In genomic region chr17:43169561-43170139, GRCh38 we compare ENCODE assay signal across 1 cellular context.
TF ChIP-seq lines count a peak whose summit lies in the region.

No MANE protein-coding gene starts in this region.

TF ChIP-seq in HepG2, 621 proteins besides CTCF, POLR2A, EP300 and RAD21 (continued from another document and continues in another):
- TF ChIP-seq, protein P1, sequence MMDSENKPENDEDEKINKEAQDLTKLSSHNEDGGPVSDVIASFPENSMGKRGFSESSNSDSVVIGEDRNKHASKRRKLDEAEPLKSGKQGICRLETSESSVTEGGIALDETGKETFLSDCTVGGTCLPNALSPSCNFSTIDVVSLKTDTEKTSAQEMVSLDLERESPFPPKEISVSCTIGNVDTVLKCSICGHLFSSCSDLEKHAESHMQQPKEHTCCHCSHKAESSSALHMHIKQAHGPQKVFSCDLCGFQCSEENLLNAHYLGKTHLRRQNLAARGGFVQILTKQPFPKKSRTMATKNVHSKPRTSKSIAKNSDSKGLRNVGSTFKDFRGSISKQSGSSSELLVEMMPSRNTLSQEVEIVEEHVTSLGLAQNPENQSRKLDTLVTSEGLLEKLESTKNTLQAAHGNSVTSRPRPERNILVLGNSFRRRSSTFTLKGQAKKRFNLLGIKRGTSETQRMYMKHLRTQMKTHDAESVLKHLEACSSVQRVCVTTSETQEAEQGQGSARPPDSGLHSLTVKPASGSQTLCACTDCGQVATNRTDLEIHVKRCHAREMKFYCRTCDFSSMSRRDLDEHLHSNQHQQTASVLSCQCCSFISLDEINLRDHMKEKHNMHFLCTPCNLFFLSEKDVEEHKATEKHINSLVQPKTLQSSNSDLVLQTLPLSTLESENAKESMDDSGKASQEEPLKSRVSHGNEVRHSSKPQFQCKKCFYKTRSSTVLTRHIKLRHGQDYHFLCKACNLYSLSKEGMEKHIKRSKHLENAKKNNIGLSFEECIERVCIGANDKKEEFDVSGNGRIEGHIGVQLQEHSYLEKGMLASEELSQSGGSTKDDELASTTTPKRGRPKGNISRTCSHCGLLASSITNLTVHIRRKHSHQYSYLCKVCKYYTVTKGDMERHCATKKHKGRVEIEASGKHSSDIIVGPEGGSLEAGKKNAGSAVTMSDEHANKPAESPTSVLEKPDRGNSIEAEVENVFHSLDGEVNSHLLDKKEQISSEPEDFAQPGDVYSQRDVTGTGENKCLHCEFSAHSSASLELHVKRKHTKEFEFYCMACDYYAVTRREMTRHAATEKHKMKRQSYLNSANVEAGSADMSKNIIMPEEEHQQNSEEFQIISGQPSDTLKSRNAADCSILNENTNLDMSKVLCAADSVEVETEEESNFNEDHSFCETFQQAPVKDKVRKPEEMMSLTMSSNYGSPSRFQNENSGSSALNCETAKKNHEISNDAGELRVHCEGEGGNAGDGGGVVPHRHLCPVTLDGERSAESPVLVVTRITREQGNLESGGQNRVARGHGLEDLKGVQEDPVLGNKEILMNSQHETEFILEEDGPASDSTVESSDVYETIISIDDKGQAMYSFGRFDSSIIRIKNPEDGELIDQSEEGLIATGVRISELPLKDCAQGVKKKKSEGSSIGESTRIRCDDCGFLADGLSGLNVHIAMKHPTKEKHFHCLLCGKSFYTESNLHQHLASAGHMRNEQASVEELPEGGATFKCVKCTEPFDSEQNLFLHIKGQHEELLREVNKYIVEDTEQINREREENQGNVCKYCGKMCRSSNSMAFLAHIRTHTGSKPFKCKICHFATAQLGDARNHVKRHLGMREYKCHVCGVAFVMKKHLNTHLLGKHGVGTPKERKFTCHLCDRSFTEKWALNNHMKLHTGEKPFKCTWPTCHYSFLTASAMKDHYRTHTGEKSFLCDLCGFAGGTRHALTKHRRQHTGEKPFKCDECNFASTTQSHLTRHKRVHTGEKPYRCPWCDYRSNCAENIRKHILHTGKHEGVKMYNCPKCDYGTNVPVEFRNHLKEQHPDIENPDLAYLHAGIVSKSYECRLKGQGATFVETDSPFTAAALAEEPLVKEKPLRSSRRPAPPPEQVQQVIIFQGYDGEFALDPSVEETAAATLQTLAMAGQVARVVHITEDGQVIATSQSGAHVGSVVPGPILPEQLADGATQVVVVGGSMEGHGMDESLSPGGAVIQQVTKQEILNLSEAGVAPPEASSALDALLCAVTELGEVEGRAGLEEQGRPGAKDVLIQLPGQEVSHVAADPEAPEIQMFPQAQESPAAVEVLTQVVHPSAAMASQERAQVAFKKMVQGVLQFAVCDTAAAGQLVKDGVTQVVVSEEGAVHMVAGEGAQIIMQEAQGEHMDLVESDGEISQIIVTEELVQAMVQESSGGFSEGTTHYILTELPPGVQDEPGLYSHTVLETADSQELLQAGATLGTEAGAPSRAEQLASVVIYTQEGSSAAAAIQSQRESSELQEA (CRISPR knock-in tag; IDR thresholded peaks at IDR 0.05; ENCODE audit: not compliant biosample characterization) = no peak
- TF ChIP-seq ZBTB37 (CRISPR knock-in tag; IDR thresholded peaks at IDR 0.05) (peak; percentile 20; the same call in 1 of the 2 replicates), SAFB2 (CRISPR knock-in tag; IDR thresholded peaks at IDR 0.05; ENCODE audit: borderline replicate concordance, low read depth) (no peak; the same call in 1 of the 2 replicates), TFDP1 (CRISPR knock-in tag; IDR thresholded peaks at IDR 0.05; ENCODE audit: borderline replicate concordance) (peak; percentile 53; the same call in 1 of the 2 replicates), ZNF431 (CRISPR knock-in tag; IDR thresholded peaks at IDR 0.05; ENCODE audit: borderline replicate concordance, low read depth) (0 out of 2 replicates have a peak, but pooled peaks have one; percentile 54), ZNF350 (CRISPR knock-in tag; IDR thresholded peaks at IDR 0.05; ENCODE audit: borderline replicate concordance, low read depth) (peak; percentile 91), ZNF737 (CRISPR knock-in tag; IDR thresholded peaks at IDR 0.05; ENCODE audit: borderline replicate concordance) (0 out of 2 replicates have a peak, but pooled peaks have one; percentile 79), LCORL (IDR thresholded peaks at IDR 0.05) (peak; percentile 72; the same call in 1 of the 2 replicates), LCORL (CRISPR knock-in tag; IDR thresholded peaks at IDR 0.05) (peak; percentile 85), ATF7-NPFF (CRISPR knock-in tag; IDR thresholded peaks at IDR 0.05; ENCODE audit: low read depth) (peak; percentile 63; the same call in 1 of the 2 replicates), HNF1A (IDR thresholded peaks at IDR 0.05; ENCODE audit: low read depth) (no peak; the same call in 1 of the 2 replicates), HNF1A (CRISPR knock-in tag; IDR thresholded peaks at IDR 0.05; ENCODE audit: borderline replicate concordance) (peak; percentile 80; the same call in 1 of the 2 replicates), ZKSCAN1 (IDR thresholded peaks at IDR 0.05; ENCODE audit: low read length) (no peak), CCDC6 (CRISPR knock-in tag; IDR thresholded peaks at IDR 0.05) (peak; percentile 79; the same call in 1 of the 2 replicates), FOXP1 (IDR thresholded peaks at IDR 0.05) (no peak), FOXP1 (CRISPR knock-in tag; IDR thresholded peaks at IDR 0.05) (peak; percentile 69; the same call in 1 of the 2 replicates), RXRA (CRISPR knock-in tag; IDR thresholded peaks at IDR 0.05) (peak; percentile 88), ONECUT2 (CRISPR knock-in tag; IDR thresholded peaks at IDR 0.05) (peak; percentile 62), ZNF451 (CRISPR knock-in tag; IDR thresholded peaks at IDR 0.05) (0 out of 2 replicates have a peak, but pooled peaks have one; percentile 67), CHCHD3 (CRISPR knock-in tag; IDR thresholded peaks at IDR 0.05) (0 out of 2 replicates have a peak, but pooled peaks have one; percentile 64), NR2F6 (IDR thresholded peaks at IDR 0.05) (peak; percentile 95), NR2F6 (CRISPR knock-in tag; IDR thresholded peaks at IDR 0.05) (peak; percentile 88), FOXK2 (IDR thresholded peaks at IDR 0.05) (peak; percentile 58; the same call in 1 of the 2 replicates), KAT7 (CRISPR knock-in tag; IDR thresholded peaks at IDR 0.05; ENCODE audit: borderline replicate concordance) (no peak; the same call in 1 of the 2 replicates), ZBTB49 (CRISPR knock-in tag; IDR thresholded peaks at IDR 0.05; ENCODE audit: borderline replicate concordance) (peak; percentile 82), ZFY (CRISPR knock-in tag; IDR thresholded peaks at IDR 0.05) (peak; percentile 41), ZNF143 (CRISPR knock-in tag; IDR thresholded peaks at IDR 0.05) (no peak), FOSL2 (CRISPR knock-in tag; IDR thresholded peaks at IDR 0.05) (peak; percentile 7; the same call in 1 of the 2 replicates), PITX1 (CRISPR knock-in tag; IDR thresholded peaks at IDR 0.05) (peak; percentile 76), NFE2L2 (IDR thresholded peaks at IDR 0.05; ENCODE audit: low read length) (peak; percentile 21; the same call in 1 of the 2 replicates), FOXM1 (CRISPR knock-in tag; IDR thresholded peaks at IDR 0.05) (no peak), CCAR2 (optimal IDR thresholded peaks at IDR 0.05; ENCODE audit: low read depth, low read length) (no peak), ZBTB21 (CRISPR knock-in tag; IDR thresholded peaks at IDR 0.05) (no peak), NR2C2 (CRISPR knock-in tag; IDR thresholded peaks at IDR 0.05; ENCODE audit: borderline replicate concordance) (peak; percentile 45; the same call in 1 of the 2 replicates), ZBTB42 (CRISPR knock-in tag; IDR thresholded peaks at IDR 0.05) (peak; percentile 89), KDM1A (CRISPR knock-in tag; IDR thresholded peaks at IDR 0.05) (no peak), ZNF12 (CRISPR knock-in tag; IDR thresholded peaks at IDR 0.05) (no peak), ZNF816 (CRISPR knock-in tag; IDR thresholded peaks at IDR 0.05; ENCODE audit: borderline replicate concordance) (no peak), MZF1 (CRISPR knock-in tag; IDR thresholded peaks at IDR 0.05; ENCODE audit: borderline replicate concordance) (no peak), ZNF891 (CRISPR knock-in tag; IDR thresholded peaks at IDR 0.05) (0 out of 2 replicates have a peak, but pooled peaks have one; percentile 55)
- TF ChIP-seq, protein P2, sequence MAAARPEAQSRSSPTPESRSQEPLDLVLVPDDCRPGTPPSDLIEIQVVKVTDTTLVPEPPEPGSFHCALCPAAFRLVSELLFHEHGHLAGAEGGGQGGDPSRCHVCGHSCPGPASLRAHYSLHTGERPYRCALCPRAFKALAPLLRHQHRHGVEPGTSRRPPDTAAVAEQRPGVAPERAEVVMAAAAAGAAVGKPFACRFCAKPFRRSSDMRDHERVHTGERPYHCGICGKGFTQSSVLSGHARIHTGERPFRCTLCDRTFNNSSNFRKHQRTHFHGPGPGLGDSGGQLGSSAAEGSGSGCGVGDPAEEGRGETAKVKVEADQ (CRISPR knock-in tag; IDR thresholded peaks at IDR 0.05; ENCODE audit: borderline replicate concordance) = peak; percentile 57; the same call in 1 of the 2 replicates
